10 cellular contexts compared by ENCODE assay signal in genomic region chr16:1774456-1774795, GRCh38. TPM values are rescaled to one million over a fixed set of nuclear protein-coding genes. Genes with fewer than 3 reads are reported as not detected.
DNase-seq lines count a peak whose midpoint lies in the region; TF ChIP-seq lines count a peak whose summit lies in the region.
"Had no signal": no experiment of that assay in that cellular context is flagged by ENCODE, and none has a peak within 500 bp of the region (broad histone marks: within the 10 kb centered on the region; RNA-seq: fewer than 3 reads in every experiment).

No MANE protein-coding gene starts in this region.

- H3K4me1 Mint-ChIP-seq in chondrocyte (ENCODE audit: low read depth), result peaks cover 27% of the 10 kb centered on the region
- peaks cover 13% of the 10 kb centered on the region for H3K4me1 Mint-ChIP-seq in nephron progenitor cell
- H3K4me1 Mint-ChIP-seq in activated T-helper 2 cell treated with anti-CD3 and anti-CD28 coated beads, Interferon-gamma antibody, Interleukin-2, Interleukin-4, amounts not matched to agents 10 μg/mL and 5 μg/mL and 100 μg/mL, durations not matched to agents 14 hours and 24 hours and 36 hours (ENCODE audit: low read depth), result peaks cover 10% of the 10 kb centered on the region

- intact Hi-C loops in posterior vena cava (cut with DNase I), result no loop called here
- intact Hi-C loops in activated T-helper 2 cell treated with anti-CD3 and anti-CD28 coated beads, Interferon-gamma antibody, Interleukin-2, Interleukin-4, amounts not matched to agents 10 μg/mL and 5 μg/mL and 100 μg/mL, durations not matched to agents 14 hours and 24 hours and 36 hours (cut with micrococcal nuclease), result loop anchor here (5.0 to 10.0 kb wide), 2 partner anchors 162 to 470 kb away; partner anchors contain the start of genes CRAMP1, IFT140 and UBE2I

- DNase-seq in LNCaP clone FGC (ENCODE audit: low read depth) (no peak), chondrocyte (ENCODE audit: low spot score) (no peak), nephron progenitor cell (no peak), AG08396 (ENCODE audit: low spot score) (no peak), posterior vena cava (ENCODE audit: low spot score) (no peak), GM19240 (ENCODE audit: insufficient read length, low spot score) (no peak)
- no peak for DNase-seq in activated T-helper 2 cell treated with anti-CD3 and anti-CD28 coated beads, Interferon-gamma antibody, Interleukin-2, Interleukin-4, amounts not matched to agents 10 μg/mL and 5 μg/mL and 100 μg/mL, durations not matched to agents 14 hours and 24 hours and 36 hours (ENCODE audit: low spot score)
- DNase-seq: activated CD8-positive, alpha-beta memory T cell treated with anti-CD3 and anti-CD28 coated beads, Interleukin-2, amount 50 U/mL, for 4 hours; NCI-H510A treated with DMSO at 0.1 percent for 48 hours had no signal

- no peaks in the 10 kb centered on the region for H3K27me3 Mint-ChIP-seq in chondrocyte (ENCODE audit: low read depth)
- no peaks in the 10 kb centered on the region for H3K27me3 Mint-ChIP-seq in nephron progenitor cell (ENCODE audit: low read depth, poor library complexity)
- H3K27me3 Mint-ChIP-seq in activated T-helper 2 cell treated with anti-CD3 and anti-CD28 coated beads, Interferon-gamma antibody, Interleukin-2, Interleukin-4, amounts not matched to agents 10 μg/mL and 5 μg/mL and 100 μg/mL, durations not matched to agents 14 hours and 24 hours and 36 hours (ENCODE audit: low read depth), result no peaks in the 10 kb centered on the region

- TF ChIP-seq CTCF in C4-2B (conservative IDR thresholded peaks at IDR 0.05) (no peak), LNCaP clone FGC (IDR thresholded peaks at IDR 0.05; ENCODE audit: control insufficient read depth, extremely low read depth, insufficient read depth) (no peak), chondrocyte (IDR thresholded peaks at IDR 0.05) (no peak), nephron progenitor cell (IDR thresholded peaks at IDR 0.05) (no peak)

- H3K4me3 Mint-ChIP-seq in chondrocyte (ENCODE audit: unreplicated experiment), result peak overlapping the region; percentile 36
- H3K4me3 Mint-ChIP-seq in nephron progenitor cell, result peak overlapping the region; percentile 96
- no peak overlapping the region for H3K4me3 Mint-ChIP-seq in activated T-helper 2 cell treated with anti-CD3 and anti-CD28 coated beads, Interferon-gamma antibody, Interleukin-2, Interleukin-4, amounts not matched to agents 10 μg/mL and 5 μg/mL and 100 μg/mL, durations not matched to agents 14 hours and 24 hours and 36 hours (ENCODE audit: low read depth)

- peak overlapping the region; percentile 94 for H3K27ac ChIP-seq in C4-2B

- H3K36me3 Mint-ChIP-seq in chondrocyte (ENCODE audit: low read depth) (peaks cover 6% of the 10 kb centered on the region), nephron progenitor cell (ENCODE audit: low read depth) (no peaks in the 10 kb centered on the region)
- peaks cover 20% of the 10 kb centered on the region for H3K36me3 Mint-ChIP-seq in activated T-helper 2 cell treated with anti-CD3 and anti-CD28 coated beads, Interferon-gamma antibody, Interleukin-2, Interleukin-4, amounts not matched to agents 10 μg/mL and 5 μg/mL and 100 μg/mL, durations not matched to agents 14 hours and 24 hours and 36 hours (ENCODE audit: low read depth)

- H3K27ac Mint-ChIP-seq in chondrocyte (ENCODE audit: unreplicated experiment) (no peak overlapping the region), nephron progenitor cell (no peak overlapping the region)
- H3K27ac Mint-ChIP-seq in activated T-helper 2 cell treated with anti-CD3 and anti-CD28 coated beads, Interferon-gamma antibody, Interleukin-2, Interleukin-4, amounts not matched to agents 10 μg/mL and 5 μg/mL and 100 μg/mL, durations not matched to agents 14 hours and 24 hours and 36 hours, result no peak overlapping the region

- H3K4me3 ChIP-seq in LNCaP clone FGC (ENCODE audit: low read depth, low read length), result peak overlapping the region; percentile 94

- no peaks in the 10 kb centered on the region for H3K9me3 Mint-ChIP-seq in chondrocyte (ENCODE audit: low read depth)
- no peaks in the 10 kb centered on the region for H3K9me3 Mint-ChIP-seq in nephron progenitor cell
- H3K9me3 Mint-ChIP-seq in activated T-helper 2 cell treated with anti-CD3 and anti-CD28 coated beads, Interferon-gamma antibody, Interleukin-2, Interleukin-4, amounts not matched to agents 10 μg/mL and 5 μg/mL and 100 μg/mL, durations not matched to agents 14 hours and 24 hours and 36 hours, result no peaks in the 10 kb centered on the region

RNA-seq across cellular contexts. Expression of gene MRPS34, which starts 1.5 kb away (rescaled TPM):
- 54.5 to 78.7 TPM (median 60.4 TPM) in 3 replicates for total RNA-seq in chondrocyte
- total RNA-seq in posterior vena cava, result 10 to 100 TPM; 37.3 to 45.8 TPM
- 179 and 184 TPM in 2 replicates for total RNA-seq in activated T-helper 2 cell treated with anti-CD3 and anti-CD28 coated beads, Interferon-gamma antibody, Interleukin-2, Interleukin-4, amounts not matched to agents 10 μg/mL and 5 μg/mL and 100 μg/mL, durations not matched to agents 14 hours and 24 hours and 36 hours

RNA-seq across cellular contexts. Expression of gene EME2, which starts 1.8 kb away (rescaled TPM):
- 16.9 to 28.4 TPM (median 19.7 TPM) in 3 replicates for total RNA-seq in chondrocyte
- total RNA-seq in posterior vena cava, result 10 to 100 TPM; 10.2 to 12.0 TPM
- total RNA-seq in activated T-helper 2 cell treated with anti-CD3 and anti-CD28 coated beads, Interferon-gamma antibody, Interleukin-2, Interleukin-4, amounts not matched to agents 10 μg/mL and 5 μg/mL and 100 μg/mL, durations not matched to agents 14 hours and 24 hours and 36 hours, result 26.1 and 26.2 TPM in 2 replicates

RNA-seq across cellular contexts. Expression of gene NME3, which starts 3.1 kb away (rescaled TPM):
- total RNA-seq in chondrocyte (51.0 to 62.9 TPM (median 53.8 TPM) in 3 replicates), posterior vena cava (10 to 100 TPM; 31.6 to 47.0 TPM)
- total RNA-seq in activated T-helper 2 cell treated with anti-CD3 and anti-CD28 coated beads, Interferon-gamma antibody, Interleukin-2, Interleukin-4, amounts not matched to agents 10 μg/mL and 5 μg/mL and 100 μg/mL, durations not matched to agents 14 hours and 24 hours and 36 hours, result 45.6 and 46.1 TPM in 2 replicates

RNA-seq across cellular contexts. Expression of gene SPSB3, which starts 7.9 kb away (rescaled TPM):
- 30.8 to 32.1 TPM (median 31.5 TPM) in 3 replicates for total RNA-seq in chondrocyte
- 10 to 100 TPM; 21.7 to 26.7 TPM for total RNA-seq in posterior vena cava
- total RNA-seq in activated T-helper 2 cell treated with anti-CD3 and anti-CD28 coated beads, Interferon-gamma antibody, Interleukin-2, Interleukin-4, amounts not matched to agents 10 μg/mL and 5 μg/mL and 100 μg/mL, durations not matched to agents 14 hours and 24 hours and 36 hours, result 27.1 and 28.3 TPM in 2 replicates

RNA-seq across cellular contexts. Expression of gene NUBP2, which starts 8.3 kb away (rescaled TPM):
- total RNA-seq in chondrocyte (36.5 to 46.0 TPM (median 40.7 TPM) in 3 replicates), posterior vena cava (10 to 100 TPM; 30.4 to 30.9 TPM)
- total RNA-seq in activated T-helper 2 cell treated with anti-CD3 and anti-CD28 coated beads, Interferon-gamma antibody, Interleukin-2, Interleukin-4, amounts not matched to agents 10 μg/mL and 5 μg/mL and 100 μg/mL, durations not matched to agents 14 hours and 24 hours and 36 hours, result 64.5 and 66.7 TPM in 2 replicates
